Comparison of ENCODE assay signal across 10 cellular contexts in genomic region chr5:139659673-139660072, GRCh38. TPM values are rescaled to one million over a fixed set of nuclear protein-coding genes. Genes with fewer than 3 reads are reported as not detected.
DNase-seq lines count a peak whose midpoint lies in the region; ATAC-seq and TF ChIP-seq lines count a peak whose summit lies in the region.
"Had no signal": no experiment of that assay in that cellular context is flagged by ENCODE, and none has a peak within 500 bp of the region (broad histone marks: within the 10 kb centered on the region; RNA-seq: fewer than 3 reads in every experiment).

No MANE protein-coding gene starts in this region.

- peaks cover 98% of the 10 kb centered on the region for H3K79me2 ChIP-seq in DOHH2 (ENCODE audit: control insufficient read depth, low read length)

- H4K20me1 ChIP-seq in DOHH2 (ENCODE audit: control insufficient read depth, insufficient read depth, low read depth, low read length), result peaks cover 20% of the 10 kb centered on the region; the same call in 1 of the 2 replicates

- H3K4me2 ChIP-seq in DOHH2 (ENCODE audit: low read length), result peak overlapping the region; percentile 26

- ATAC-seq in Right ventricle myocardium superior (ENCODE audit: poor library complexity), result peak; percentile 3
- ATAC-seq in GM19467 (IDR thresholded peaks at IDR 0.05; ENCODE audit: unreplicated experiment), result no peak
- ATAC-seq in activated CD4-positive, CD25-positive, alpha-beta regulatory T cell treated with anti-CD3 and anti-CD28 coated beads, Interleukin-2, amount 50 U/mL, for 24 hours, result no peak
- no peak for ATAC-seq in GM19351 (IDR thresholded peaks at IDR 0.05; ENCODE audit: unreplicated experiment)

- intact Hi-C loops in Right ventricle myocardium superior (cut with DNase I), result no loop called here

- TF ChIP-seq CTCF in DOHH2 (IDR thresholded peaks at IDR 0.05; ENCODE audit: low read depth, low read length, poor library complexity, severe bottlenecking) (no peak), WERI-Rb-1 (IDR thresholded peaks at IDR 0.05; ENCODE audit: low read depth, low read length) (no peak)

- H3K27ac ChIP-seq in DOHH2 (ENCODE audit: low read depth, low read length), result no peak overlapping the region
- peak overlapping the region; percentile 86 for H3K27ac ChIP-seq in WERI-Rb-1

- H3F3A ChIP-seq in DOHH2 (ENCODE audit: control insufficient read depth, insufficient read depth), result no peaks in the 10 kb centered on the region

- no peaks in the 10 kb centered on the region for H3K9me3 ChIP-seq in DOHH2 (ENCODE audit: control insufficient read depth, insufficient read depth, low read length)
- H3K9me3 ChIP-seq in WERI-Rb-1 (ENCODE audit: severe bottlenecking), result no peaks in the 10 kb centered on the region
- H3K9me3 ChIP-seq: mucosa of descending colon had no signal

- H3K36me3 ChIP-seq in DOHH2 (ENCODE audit: control insufficient read depth, low read length) (peaks cover 12% of the 10 kb centered on the region), WERI-Rb-1 (peaks cover 26% of the 10 kb centered on the region)

- no peaks in the 10 kb centered on the region for H3K9me2 ChIP-seq in DOHH2 (replicated peaks; ENCODE audit: control insufficient read depth, low read length)

- DNase-seq in WERI-Rb-1, result no peak
- DNase-seq in Right ventricle myocardium superior, result peak; percentile 65
- peak; percentile 75 for DNase-seq in retina
- DNase-seq in NK-92 treated with Interleukin-12 subunit alpha and Interleukin-12 subunit beta, amount 100 ng/mL, for 24 hours (lab: John Stamatoyannopoulos, UW), result no peak
- DNase-seq: NCI-H774 had no signal

- H3K27me3 ChIP-seq in DOHH2 (ENCODE audit: control insufficient read depth, low read length), result no peaks in the 10 kb centered on the region
- H3K27me3 ChIP-seq in WERI-Rb-1 (ENCODE audit: insufficient read depth, low read depth, severe bottlenecking), result no peaks in the 10 kb centered on the region

- no peak overlapping the region for H3K4me3 ChIP-seq in DOHH2 (ENCODE audit: low read length)
- H3K4me3 ChIP-seq in WERI-Rb-1 (ENCODE audit: low read depth, low read length), result no peak overlapping the region
- H3K4me3 ChIP-seq: mucosa of descending colon had no signal

- H3K4me1 ChIP-seq in DOHH2 (ENCODE audit: control insufficient read depth, low read length), result peaks cover 82% of the 10 kb centered on the region

RNA-seq across cellular contexts. Expression of gene CXXC5, which starts 11.5 kb away (rescaled TPM):
- total RNA-seq in Right ventricle myocardium superior, result 67.3 TPM

Comparison
In these comparisons a context has a peak if more than half of its experiments do, and no peak if none do; other contexts are left out.
1. DNase-seq: peak in Right ventricle myocardium superior (single experiment) and retina (single experiment); none in WERI-Rb-1 (single experiment) and NK-92 treated with Interleukin-12 subunit alpha and Interleukin-12 subunit beta, amount 100 ng/mL, for 24 hours (single experiment).